Comparison of ENCODE assay signal across 8 cellular contexts in genomic region chr12:116863275-116863767, GRCh38. TPM values are rescaled to one million over a fixed set of nuclear protein-coding genes. Genes with fewer than 3 reads are reported as not detected.
DNase-seq lines count a peak whose midpoint lies in the region; ATAC-seq and TF ChIP-seq lines count a peak whose summit lies in the region.

No MANE protein-coding gene starts in this region.

- peak; percentile 65 for TF ChIP-seq CTCF in choroid plexus epithelial cell (conservative IDR thresholded peaks at IDR 0.05; ENCODE audit: low read depth, low read length)

- no peak overlapping the region for H3K4me3 ChIP-seq in choroid plexus epithelial cell (ENCODE audit: low read depth, low read length)

- H3K36me3 Mint-ChIP-seq in stimulated activated effector memory CD8-positive, alpha-beta T cell treated with anti-CD3 and anti-CD28 coated beads, Interleukin-12 subunit alpha, Interleukin-12 subunit beta, amount 100 ng/mL, for 72 hours, result no peaks in the 10 kb centered on the region

- no peak overlapping the region for H3K4me3 Mint-ChIP-seq in stimulated activated effector memory CD8-positive, alpha-beta T cell treated with anti-CD3 and anti-CD28 coated beads, Interleukin-12 subunit alpha, Interleukin-12 subunit beta, amount 100 ng/mL, for 72 hours

- no peaks in the 10 kb centered on the region for H3K9me3 Mint-ChIP-seq in stimulated activated effector memory CD8-positive, alpha-beta T cell treated with anti-CD3 and anti-CD28 coated beads, Interleukin-12 subunit alpha, Interleukin-12 subunit beta, amount 100 ng/mL, for 72 hours

- no peak for ATAC-seq in HG03457 (IDR thresholded peaks at IDR 0.05; ENCODE audit: unreplicated experiment)
- ATAC-seq in stimulated activated effector memory CD8-positive, alpha-beta T cell treated with anti-CD3 and anti-CD28 coated beads, Interleukin-12 subunit alpha, Interleukin-12 subunit beta, amount 100 ng/mL, for 72 hours, result no peak

- H3K4me1 Mint-ChIP-seq in stimulated activated effector memory CD8-positive, alpha-beta T cell treated with anti-CD3 and anti-CD28 coated beads, Interleukin-12 subunit alpha, Interleukin-12 subunit beta, amount 100 ng/mL, for 72 hours, result peaks cover 7% of the 10 kb centered on the region

- DNase-seq in DMS53 (lab: John Stamatoyannopoulos, UW) (peak; percentile 58), DMS53 treated with DMSO at 0.1 percent for 48 hours (lab: John Stamatoyannopoulos, UW; ENCODE audit: unreplicated experiment) (no peak), HT-29 (ENCODE audit: low spot score) (peak; percentile 41), choroid plexus epithelial cell (ENCODE audit: low read depth) (peak; percentile 55), non-pigmented ciliary epithelial cell (ENCODE audit: low read depth) (peak; percentile 22), NCI-H187 treated with DMSO at 0.1 percent for 48 hours (lab: John Stamatoyannopoulos, UW) (no peak)
- no peak for DNase-seq in stimulated activated effector memory CD8-positive, alpha-beta T cell treated with anti-CD3 and anti-CD28 coated beads, Interleukin-12 subunit alpha, Interleukin-12 subunit beta, amount 100 ng/mL, for 72 hours (ENCODE audit: low spot score in 2 of 2)

- H3K27ac Mint-ChIP-seq in stimulated activated effector memory CD8-positive, alpha-beta T cell treated with anti-CD3 and anti-CD28 coated beads, Interleukin-12 subunit alpha, Interleukin-12 subunit beta, amount 100 ng/mL, for 72 hours, result no peak overlapping the region

RNA-seq across cellular contexts. Expression of gene HRK, which starts 17.9 kb away (rescaled TPM):
- total RNA-seq in HT-29 (2014; rRNA removed; shearing (Covaris generic)), result not detected in 2 replicates

RNA-seq across cellular contexts. Expression of gene FBXW8, which starts 47.4 kb away (rescaled TPM):
- total RNA-seq in HT-29 (2014; rRNA removed; shearing (Covaris generic)), result 10.0 and 13.1 TPM in 2 replicates

Comparison
In these comparisons a context has a peak if more than half of its experiments do, and no peak if none do; other contexts are left out.
1. DNase-seq: peak in DMS53 (single experiment), HT-29 (single experiment), choroid plexus epithelial cell (single experiment) and non-pigmented ciliary epithelial cell (single experiment); none in DMS53 treated with DMSO at 0.1 percent for 48 hours (single experiment), NCI-H187 treated with DMSO at 0.1 percent for 48 hours (single experiment) and stimulated activated effector memory CD8-positive, alpha-beta T cell treated with anti-CD3 and anti-CD28 coated beads, Interleukin-12 subunit alpha, Interleukin-12 subunit beta, amount 100 ng/mL, for 72 hours (0 of 2).